In genomic region chr6:163419413-163420314, GRCh38 we compare ENCODE assay signal across 1 cellular context.
TF ChIP-seq lines count a peak whose summit lies in the region.

No MANE protein-coding gene starts in this region.

TF ChIP-seq in Ishikawa, 13 proteins besides CTCF, POLR2A, EP300 and RAD21:
- TF ChIP-seq REST (IDR thresholded peaks at IDR 0.05; ENCODE audit: low read depth), result peak; percentile 62
- TF ChIP-seq MAX (IDR thresholded peaks at IDR 0.05), result no peak
- no peak for TF ChIP-seq TCF12 (IDR thresholded peaks at IDR 0.05; ENCODE audit: low read depth)
